ENCODE assay signal across 13 cellular contexts in genomic region chr1:225765982-225766674, GRCh38. TPM values are rescaled to one million over a fixed set of nuclear protein-coding genes. Genes with fewer than 3 reads are reported as not detected.
A peak's percentile ranks its signal among the peaks of the same experiment; 100 is the strongest.
DNase-seq lines count a peak whose midpoint lies in the region; ATAC-seq and TF ChIP-seq lines count a peak whose summit lies in the region.
"Had no signal": no experiment of that assay in that cellular context is flagged by ENCODE, and none has a peak within 500 bp of the region (broad histone marks: within the 10 kb centered on the region; RNA-seq: fewer than 3 reads in every experiment).

No MANE protein-coding gene starts in this region.

- TF ChIP-seq EP300 in SK-N-SH (IDR thresholded peaks at IDR 0.05; ENCODE audit: borderline replicate concordance in 1 of 2, low read depth in 1 of 2, low read length in 1 of 2), result no peak

- no peaks in the 10 kb centered on the region for H3K9me3 ChIP-seq in SK-N-SH
- H3K9me3 ChIP-seq in breast epithelium, result no peaks in the 10 kb centered on the region
- H3K9me3 ChIP-seq in muscle layer of colon (ENCODE audit: low read length), result no peaks in the 10 kb centered on the region
- H3K9me3 ChIP-seq in tibial artery, result no peaks in the 10 kb centered on the region

- TF ChIP-seq CTCF in SK-N-SH (IDR thresholded peaks at IDR 0.05) (no peak), breast epithelium (IDR thresholded peaks at IDR 0.05) (no peak), tibial artery (IDR thresholded peaks at IDR 0.05) (no peak)

- peaks cover 43 to 63% of the 10 kb centered on the region in 2 experiments for H3K4me1 ChIP-seq in SK-N-SH (ENCODE audit: control insufficient read depth in 1 of 2, insufficient read depth in 2 of 2, low read depth in 1 of 2, low read length in 1 of 2)
- peaks cover 5 to 40% of the 10 kb centered on the region in 2 donors for H3K4me1 ChIP-seq in breast epithelium
- peaks cover 53% of the 10 kb centered on the region for H3K4me1 ChIP-seq in muscle layer of colon (ENCODE audit: insufficient read depth, low read length)
- H3K4me1 ChIP-seq in tibial artery, result peaks cover 0 to 48% (median 45%) of the 10 kb centered on the region in 4 donors

- DNase-seq in SK-N-SH (no peak), breast epithelium (ENCODE audit: low spot score in 2 of 2) (peak in 1 of 2 donors; percentile 45), tibial artery (no peak), substantia nigra (lab: John Stamatoyannopoulos, UW) (no peak)
- DNase-seq in activated CD4-positive, alpha-beta T cell treated with anti-CD3 and anti-CD28 coated beads, Interleukin-2, amount 50 U/mL, for 1 hour, result no peak
- DNase-seq: activated CD8-positive, alpha-beta T cell treated with anti-CD3 and anti-CD28 coated beads for 36 hours; CD8-positive, alpha-beta T cell; MV-4-11; stimulated activated naive CD8-positive, alpha-beta T cell treated with anti-CD3 and anti-CD28 coated beads, Interleukin-15, Interleukin-2, amounts not matched to agents 100 U/mL and 50 U/mL, for 24 hours had no signal

- POLR2A ChIA-PET in SK-N-SH (lab: Yijun Ruan, JAX), result interaction anchor here (1.1 kb wide), 1 partner anchor 113 kb away, joined by 5 read pairs; the partner anchor contains the start of gene ENAH

- H2AFZ ChIP-seq in SK-N-SH (ENCODE audit: low read depth), result no peak overlapping the region

- H3F3A ChIP-seq in SK-N-SH (replicated peaks; ENCODE audit: insufficient read depth), result peaks cover 39% of the 10 kb centered on the region

- 98% methylated on average over 6 of the region's 6 CpGs for WGBS in SK-N-SH (ENCODE audit: low lambda C conversion rate)

- no peaks in the 10 kb centered on the region for H3K27me3 ChIP-seq in SK-N-SH (ENCODE audit: insufficient read depth)
- no peaks in the 10 kb centered on the region for H3K27me3 ChIP-seq in breast epithelium
- no peaks in the 10 kb centered on the region for H3K27me3 ChIP-seq in muscle layer of colon (ENCODE audit: control insufficient read depth in 1 of 2, insufficient read depth in 2 of 2, low read length in 2 of 2)
- H3K27me3 ChIP-seq in tibial artery, result no peaks in the 10 kb centered on the region
- H3K27me3 ChIP-seq: dorsolateral prefrontal cortex had no signal

- no peaks in the 10 kb centered on the region for H3K9me2 ChIP-seq in SK-N-SH

- TF ChIP-seq RAD21 in SK-N-SH (IDR thresholded peaks at IDR 0.05; ENCODE audit: low read length), result no peak

- H3K27ac ChIP-seq in SK-N-SH (ENCODE audit: low read depth in 2 of 2, low read length in 1 of 2) (peak overlapping the region; percentile 81 to 90), breast epithelium (peak overlapping the region; percentile 81 to 91), muscle layer of colon (ENCODE audit: low read depth, low read length) (peak overlapping the region; percentile 54), tibial artery (peak overlapping the region; percentile 58 to 60), substantia nigra (ENCODE audit: low read depth, low read length, poor library complexity, severe bottlenecking) (no peak overlapping the region)

- ATAC-seq in SK-N-SH treated with all-trans-retinoic acid at 6 μM for 48 hours (no peak), HG02571 (IDR thresholded peaks at IDR 0.05; ENCODE audit: unreplicated experiment) (no peak)
- ATAC-seq: activated CD8-positive, alpha-beta T cell treated with anti-CD3 and anti-CD28 coated beads for 36 hours; CD8-positive, alpha-beta T cell; stimulated activated naive CD8-positive, alpha-beta T cell treated with anti-CD3 and anti-CD28 coated beads, Interleukin-15, Interleukin-2, amounts not matched to agents 100 U/mL and 50 U/mL, for 24 hours had no signal

- no peaks in the 10 kb centered on the region for H3K79me2 ChIP-seq in SK-N-SH (ENCODE audit: insufficient read depth)

- H3K4me3 ChIP-seq in SK-N-SH (ENCODE audit: low read depth in 2 of 2, low read length in 1 of 2), result no peak overlapping the region
- H3K4me3 ChIP-seq in breast epithelium, result no peak overlapping the region
- H3K4me3 ChIP-seq in muscle layer of colon (ENCODE audit: low read depth in 1 of 2, low read length in 2 of 2), result peak overlapping the region; percentile 2 to 10
- no peak overlapping the region for H3K4me3 ChIP-seq in tibial artery
- H3K4me3 ChIP-seq: dorsolateral prefrontal cortex had no signal

- CTCF ChIA-PET in SK-N-SH (lab: Yijun Ruan, JAX), result interaction anchor here (1.4 to 18.9 kb wide), 2 partner anchors 11 to 286 kb away, joined by 5 to 473 read pairs; partner anchors contain the start of gene SRP9

- no peak overlapping the region for H3K9ac ChIP-seq in SK-N-SH
- no peak overlapping the region for H3K9ac ChIP-seq in muscle layer of colon (ENCODE audit: low read length)

- TF ChIP-seq POLR2A in breast epithelium (IDR thresholded peaks at IDR 0.05), result no peak

- peak overlapping the region; percentile 38; the same call in 1 of the 2 replicates for H3K4me2 ChIP-seq in SK-N-SH

- intact Hi-C loops in breast epithelium (cut with DNase I; ENCODE audit: low total_unique reads), result no loop called here
- intact Hi-C loops in tibial artery (cut with DNase I; ENCODE audit: low total_unique reads), result loop anchor here (10.0 kb wide), 1 partner anchor 211 kb away; no protein-coding TSS in a partner anchor

- no peaks in the 10 kb centered on the region for H4K20me1 ChIP-seq in SK-N-SH (ENCODE audit: insufficient read depth)

- H3K36me3 ChIP-seq in SK-N-SH (replicated peaks in 1 of 2; ENCODE audit: control insufficient read depth in 1 of 2, insufficient read depth in 2 of 2, low read length in 1 of 2), result no peaks in the 10 kb centered on the region
- H3K36me3 ChIP-seq in breast epithelium, result no peaks in the 10 kb centered on the region
- H3K36me3 ChIP-seq in muscle layer of colon (ENCODE audit: insufficient read depth, low read length), result no peaks in the 10 kb centered on the region
- no peaks in the 10 kb centered on the region for H3K36me3 ChIP-seq in tibial artery

TF ChIP-seq in SK-N-SH, 30 proteins besides CTCF, POLR2A, EP300 and RAD21:
- TF ChIP-seq TAF1 (IDR thresholded peaks at IDR 0.05; ENCODE audit: borderline replicate concordance, low read depth, low read length), result no peak

TF ChIP-seq in SK-N-SH treated with all-trans-retinoic acid at 6 μM for 48 hours, 23 proteins besides CTCF, POLR2A, EP300 and RAD21 (continues in another document):
- TF ChIP-seq BACH2 (CRISPR knock-in tag; IDR thresholded peaks at IDR 0.05; ENCODE audit: borderline replicate concordance) (no peak), CREB5 (CRISPR knock-in tag; IDR thresholded peaks at IDR 0.05; ENCODE audit: low read depth) (no peak), PATZ1 (CRISPR knock-in tag; IDR thresholded peaks at IDR 0.05; ENCODE audit: borderline replicate concordance) (no peak), POU6F1 (CRISPR knock-in tag; IDR thresholded peaks at IDR 0.05; ENCODE audit: borderline replicate concordance, low read depth) (no peak), ZFP3 (CRISPR knock-in tag; IDR thresholded peaks at IDR 0.05) (no peak), ESRRG (CRISPR knock-in tag; IDR thresholded peaks at IDR 0.05) (no peak), OSR1 (CRISPR knock-in tag; IDR thresholded peaks at IDR 0.05) (no peak), CSDC2 (CRISPR knock-in tag; IDR thresholded peaks at IDR 0.05) (no peak), ZNF70 (CRISPR knock-in tag; IDR thresholded peaks at IDR 0.05) (no peak), ZNF565 (CRISPR knock-in tag; conservative IDR thresholded peaks at IDR 0.05; ENCODE audit: low read depth) (no peak), ZNF8 (CRISPR knock-in tag; IDR thresholded peaks at IDR 0.05) (no peak)

RNA-seq across cellular contexts. Expression of gene SRP9, which starts 11.5 kb away (rescaled TPM):
- polyA plus RNA-seq in SK-N-SH (2012; rRNA removed), result 156 and 292 TPM in 2 replicates
- polyA plus RNA-seq in SK-N-SH (2012; cell fraction: cytosol; rRNA removed), result 324 and 359 TPM in 2 replicates
- 60.3 and 116 TPM in 2 replicates for polyA plus RNA-seq in SK-N-SH (2012; cell fraction: nucleus; rRNA removed)
- total RNA-seq in breast epithelium, result 100 to 1,000 TPM; 168 to 251 (median 205) TPM

RNA-seq across cellular contexts. Expression of gene EPHX1, which starts 43.8 kb away (rescaled TPM):
- 22.6 and 45.7 TPM in 2 replicates for polyA plus RNA-seq in SK-N-SH (2012; rRNA removed)
- 28.3 and 33.1 TPM in 2 replicates for polyA plus RNA-seq in SK-N-SH (2012; cell fraction: cytosol; rRNA removed)
- polyA plus RNA-seq in SK-N-SH (2012; cell fraction: nucleus; rRNA removed), result 36.0 and 37.1 TPM in 2 replicates
- 100 to 1,000 TPM in 1 of 3 donors, 10 to 100 TPM in 2; 63.6 to 168 (median 67.3) TPM for total RNA-seq in breast epithelium

Comparison
In these comparisons a context has a peak if more than half of its experiments do, and no peak if none do; other contexts are left out.
1. H3K4me3 ChIP-seq: peak in muscle layer of colon (2 of 2); none in SK-N-SH (0 of 2), breast epithelium (0 of 3) and tibial artery (0 of 2).